Comparison of ENCODE assay signal across 33 cellular contexts in the genomic region with DNA sequence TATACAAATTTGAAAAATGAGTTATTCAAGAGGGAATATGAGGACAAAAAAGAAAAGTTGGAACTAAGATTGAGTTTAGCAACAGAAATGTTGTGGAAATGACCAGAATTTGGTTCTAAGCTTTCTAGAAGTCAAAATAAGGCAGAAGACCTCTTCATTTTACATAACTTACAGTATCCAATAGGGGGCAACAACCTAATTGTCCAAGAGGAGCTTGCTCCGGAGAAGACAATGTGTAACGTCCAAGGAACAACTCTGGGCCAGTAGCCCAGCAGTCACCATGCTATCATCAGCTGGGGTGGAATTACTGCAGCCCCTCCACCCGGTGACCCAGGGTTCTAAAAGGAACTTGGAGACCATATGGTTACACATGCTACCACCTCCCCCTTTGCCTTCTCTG.
"Had no signal": no experiment of that assay in that cellular context is flagged by ENCODE, and none has a peak within 500 bp of the region (broad histone marks: within the 10 kb centered on the region; RNA-seq: fewer than 3 reads in every experiment).

No MANE protein-coding gene starts in this region.

- H3K4me1 ChIP-seq: SJSA1 had no signal

- H3K9ac ChIP-seq: SK-N-SH had no signal

- H3K27ac Mint-ChIP-seq: activated B cell treated with CpG ODN at 0.5 μM for 24 hours; activated CD4-positive, alpha-beta memory T cell treated with anti-CD3 and anti-CD28 coated beads, Interleukin-2, amount 10 ng/mL, durations not matched to agents 7 days and 5 days; activated CD8-positive, alpha-beta memory T cell treated with anti-CD3 and anti-CD28 coated beads, Interleukin-2, amount 10 ng/mL, durations not matched to agents 7 days and 5 days; activated naive CD8-positive, alpha-beta T cell treated with anti-CD3 and anti-CD28 coated beads for 36 hours; T-helper 1 cell treated with Interleukin-12 subunit alpha and Interleukin-12 subunit beta and Interleukin-4 antibody, amounts not matched to agents 30 μg/mL and 1 μg/mL, for 36 hours had no signal

- DNase-seq: activated B cell treated with CpG ODN at 0.5 μM for 24 hours; activated CD4-positive, alpha-beta memory T cell treated with anti-CD3 and anti-CD28 coated beads, Interleukin-2, amount 10 ng/mL, durations not matched to agents 7 days and 5 days; activated CD4-positive, alpha-beta T cell treated with anti-CD3 and anti-CD28 coated beads for 48 hours; activated CD4-positive, CD25-positive, alpha-beta regulatory T cell treated with anti-CD3 and anti-CD28 coated beads, Interleukin-2, amount 50 U/mL, for 72 hours; activated CD8-positive, alpha-beta memory T cell treated with anti-CD3 and anti-CD28 coated beads for 24 hours; activated CD8-positive, alpha-beta memory T cell treated with anti-CD3 and anti-CD28 coated beads, Interleukin-2, amount 10 ng/mL, durations not matched to agents 7 days and 5 days; activated CD8-positive, alpha-beta memory T cell treated with anti-CD3 and anti-CD28 coated beads, Interleukin-2, amount 50 U/mL, for 48 hours; activated effector memory CD4-positive, alpha-beta T cell treated with Interleukin-2 at 50 U/mL for 16 hours; activated naive CD4-positive, alpha-beta T cell; activated naive CD4-positive, alpha-beta T cell treated with anti-CD3 and anti-CD28 coated beads, Interleukin-2, amount 50 U/mL, for 16 hours; activated naive CD8-positive, alpha-beta T cell treated with anti-CD3 and anti-CD28 coated beads for 36 hours; activated T-cell treated with anti-CD3 and anti-CD28 coated beads, Interleukin-2, amount 50 U/mL, for 48 hours; amniotic stem cell; aorta; Kasumi-1; MG63; NCI-H1048; NCI-H1105 treated with DMSO at 0.1 percent for 48 hours; NCI-H1436; NCI-H1694; NCI-H1930; NCI-H2081 treated with DMSO at 0.1 percent for 48 hours; NCI-H345; NCI-H524 treated with DMSO at 0.1 percent for 48 hours; NCI-H748 treated with DMSO at 0.1 percent for 48 hours; NK-92 treated with Interleukin-12 subunit alpha and Interleukin-12 subunit beta, amount 100 ng/mL, for 24 hours; SHP77 treated with DMSO at 0.1 percent for 48 hours; SK-N-SH had no signal

- ATAC-seq: activated CD8-positive, alpha-beta memory T cell treated with anti-CD3 and anti-CD28 coated beads, Interleukin-2, amount 10 ng/mL, durations not matched to agents 7 days and 5 days had no signal

- H3K4me3 ChIP-seq: cardiac muscle cell, MG63, SJSA1 had no signal

- H3K9me3 ChIP-seq: MG63, SJSA1, SK-N-SH had no signal

- H3K36me3 ChIP-seq: cardiac muscle cell, MG63, SJSA1 had no signal

- H3K9me2 ChIP-seq: SK-N-SH had no signal

- H3K9me3 Mint-ChIP-seq: activated B cell treated with CpG ODN at 0.5 μM for 24 hours; activated CD4-positive, alpha-beta memory T cell treated with anti-CD3 and anti-CD28 coated beads, Interleukin-2, amount 10 ng/mL, durations not matched to agents 7 days and 5 days; activated naive CD8-positive, alpha-beta T cell treated with anti-CD3 and anti-CD28 coated beads for 36 hours; central memory CD8-positive, alpha-beta T cell; T-helper 1 cell treated with Interleukin-12 subunit alpha and Interleukin-12 subunit beta and Interleukin-4 antibody, amounts not matched to agents 30 μg/mL and 1 μg/mL, for 36 hours had no signal

- H3K4me2 ChIP-seq: SK-N-SH had no signal

- H3K27ac ChIP-seq: cardiac muscle cell, SJSA1, VCaP had no signal

- H3K36me3 Mint-ChIP-seq: activated naive CD8-positive, alpha-beta T cell treated with anti-CD3 and anti-CD28 coated beads for 36 hours had no signal

- H3K27me3 Mint-ChIP-seq: activated B cell treated with CpG ODN at 0.5 μM for 24 hours; activated CD4-positive, alpha-beta memory T cell treated with anti-CD3 and anti-CD28 coated beads, Interleukin-2, amount 10 ng/mL, durations not matched to agents 7 days and 5 days; activated CD8-positive, alpha-beta memory T cell treated with anti-CD3 and anti-CD28 coated beads, Interleukin-2, amount 10 ng/mL, durations not matched to agents 7 days and 5 days; activated naive CD8-positive, alpha-beta T cell treated with anti-CD3 and anti-CD28 coated beads for 36 hours; central memory CD8-positive, alpha-beta T cell had no signal

- H3K27me3 ChIP-seq: cardiac muscle cell, MG63, SJSA1 had no signal

- H3K4me3 Mint-ChIP-seq: activated B cell treated with CpG ODN at 0.5 μM for 24 hours; activated CD4-positive, alpha-beta memory T cell treated with anti-CD3 and anti-CD28 coated beads, Interleukin-2, amount 10 ng/mL, durations not matched to agents 7 days and 5 days; activated CD8-positive, alpha-beta memory T cell treated with anti-CD3 and anti-CD28 coated beads, Interleukin-2, amount 10 ng/mL, durations not matched to agents 7 days and 5 days; activated naive CD8-positive, alpha-beta T cell treated with anti-CD3 and anti-CD28 coated beads for 36 hours; central memory CD8-positive, alpha-beta T cell; T-helper 1 cell treated with Interleukin-12 subunit alpha and Interleukin-12 subunit beta and Interleukin-4 antibody, amounts not matched to agents 30 μg/mL and 1 μg/mL, for 36 hours had no signal
